ENCODE assay signal across 9 cellular contexts in the genomic region with DNA sequence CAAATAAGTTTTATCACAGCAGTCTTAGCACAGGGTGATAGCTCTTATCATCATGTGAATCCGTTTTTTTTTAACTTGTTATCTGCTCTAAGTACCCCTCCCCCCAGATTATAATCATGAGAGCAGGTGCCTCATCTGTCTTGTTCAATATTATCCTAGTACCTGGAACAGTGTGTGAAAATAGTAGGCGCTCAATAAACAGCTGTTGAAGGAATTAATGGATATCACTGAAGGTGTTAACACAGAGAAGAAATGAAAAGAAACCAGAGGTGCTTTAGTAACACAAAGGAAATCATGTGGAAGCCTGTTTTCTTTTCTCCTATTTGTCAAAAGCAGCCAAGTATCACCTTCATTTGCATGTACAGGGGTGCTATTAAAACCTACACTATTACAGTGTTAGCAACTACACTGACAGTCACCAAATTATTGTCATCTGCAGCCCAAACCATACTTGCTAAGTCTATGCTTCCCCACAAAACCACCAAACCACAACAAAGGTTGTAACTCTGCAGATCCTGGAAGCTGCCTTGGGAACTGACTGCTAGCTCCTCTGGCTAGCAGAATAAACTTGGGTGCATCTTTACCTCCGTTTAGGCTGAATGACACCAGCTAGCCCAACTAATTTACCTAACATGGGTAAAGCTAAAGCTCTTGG. TPM values are rescaled to one million over a fixed set of nuclear protein-coding genes. Genes with fewer than 3 reads are reported as not detected.
A peak's percentile ranks its signal among the peaks of the same experiment; 100 is the strongest.
DNase-seq lines count a peak whose midpoint lies in the region; ATAC-seq and TF ChIP-seq lines count a peak whose summit lies in the region.
"Had no signal": no experiment of that assay in that cellular context is flagged by ENCODE, and none has a peak within 500 bp of the region (broad histone marks: within the 10 kb centered on the region; RNA-seq: fewer than 3 reads in every experiment).

No MANE protein-coding gene starts in this region.

- WGBS in gastroesophageal sphincter (ENCODE audit: low coverage in 1 of 2), 2 donors, result 77 to 100% methylated on average over 1 to 2 of the region's 3 CpGs

- CTCF ChIA-PET in MCF 10A (lab: Yijun Ruan, JAX), result interaction anchor here (0.6 to 1.7 kb wide), 7 partner anchors 27 to 281 kb away, joined by 3 to 5 read pairs (median 4); no protein-coding TSS in a partner anchor

- no peaks in the 10 kb centered on the region for H3K36me3 ChIP-seq in breast epithelium
- peaks cover 10 to 24% of the 10 kb centered on the region in 2 donors for H3K36me3 ChIP-seq in gastroesophageal sphincter

- no peaks in the 10 kb centered on the region for H3K9me3 ChIP-seq in breast epithelium
- H3K9me3 ChIP-seq in T-helper 17 cell (ENCODE audit: control insufficient read depth, low read length, poor library complexity, severe bottlenecking), result no peaks in the 10 kb centered on the region
- H3K9me3 ChIP-seq in gastroesophageal sphincter, result no peaks in the 10 kb centered on the region

- H3K4me3 ChIP-seq in breast epithelium (no peak overlapping the region), gastroesophageal sphincter (no peak overlapping the region)

- H3K4me1 Mint-ChIP-seq in MCF 10A (ENCODE audit: insufficient read depth, unreplicated experiment), result peaks cover 65% of the 10 kb centered on the region
- peaks cover 63% of the 10 kb centered on the region for H3K4me1 Mint-ChIP-seq in T-helper 17 cell
- H3K4me1 Mint-ChIP-seq in central memory CD8-positive, alpha-beta T cell, result peaks cover 73% of the 10 kb centered on the region
- H3K4me1 Mint-ChIP-seq in stimulated activated naive CD8-positive, alpha-beta T cell treated with anti-CD3 and anti-CD28 coated beads, Interleukin-15, amount 100 ng/mL, for 72 hours, result peaks cover 63% of the 10 kb centered on the region

- no TSS peak for BruUV-seq in MCF 10A (replicated peaks; lab: Mats Ljungman, UMichigan)

- H3K27me3 Mint-ChIP-seq in MCF 10A (ENCODE audit: insufficient read depth, unreplicated experiment), result no peaks in the 10 kb centered on the region
- no peaks in the 10 kb centered on the region for H3K27me3 Mint-ChIP-seq in T-helper 17 cell
- no peaks in the 10 kb centered on the region for H3K27me3 Mint-ChIP-seq in central memory CD8-positive, alpha-beta T cell
- H3K27me3 Mint-ChIP-seq in stimulated activated naive CD8-positive, alpha-beta T cell treated with anti-CD3 and anti-CD28 coated beads, Interleukin-15, amount 100 ng/mL, for 72 hours, result no peaks in the 10 kb centered on the region

- TF ChIP-seq POLR2A in breast epithelium (IDR thresholded peaks at IDR 0.05) (no peak), gastroesophageal sphincter (IDR thresholded peaks at IDR 0.05) (no peak)

- H3K9me3 Mint-ChIP-seq in MCF 10A (ENCODE audit: unreplicated experiment), result no peaks in the 10 kb centered on the region
- H3K9me3 Mint-ChIP-seq in central memory CD8-positive, alpha-beta T cell, result no peaks in the 10 kb centered on the region
- no peaks in the 10 kb centered on the region for H3K9me3 Mint-ChIP-seq in stimulated activated naive CD8-positive, alpha-beta T cell treated with anti-CD3 and anti-CD28 coated beads, Interleukin-15, amount 100 ng/mL, for 72 hours

- H3K27me3 ChIP-seq in breast epithelium (no peaks in the 10 kb centered on the region), gastroesophageal sphincter (no peaks in the 10 kb centered on the region)

- no peak overlapping the region for H3K27ac ChIP-seq in breast epithelium
- no peak overlapping the region for H3K27ac ChIP-seq in gastroesophageal sphincter

- TF ChIP-seq EP300 in gastroesophageal sphincter (IDR thresholded peaks at IDR 0.05), result no peak

- ATAC-seq in T-helper 17 cell (peak; percentile 56), gastroesophageal sphincter (no peak), Right ventricle myocardium superior (ENCODE audit: poor library complexity) (no peak), HG03039 (IDR thresholded peaks at IDR 0.05; ENCODE audit: unreplicated experiment) (no peak)
- ATAC-seq in central memory CD8-positive, alpha-beta T cell (replicated peaks; ENCODE audit: extremely low read depth, poor library complexity, severe bottlenecking), result peak; percentile 63
- ATAC-seq in stimulated activated naive CD8-positive, alpha-beta T cell treated with anti-CD3 and anti-CD28 coated beads, Interleukin-15, amount 100 ng/mL, for 72 hours, result peak; percentile 76

- H3K27ac Mint-ChIP-seq in MCF 10A (ENCODE audit: low read depth, unreplicated experiment) (peak overlapping the region; percentile 78), T-helper 17 cell (peak overlapping the region; percentile 96)
- peak overlapping the region; percentile 100 for H3K27ac Mint-ChIP-seq in central memory CD8-positive, alpha-beta T cell (ENCODE audit: low read depth)
- peak overlapping the region in 1 of 2 donors; percentile 87 for H3K27ac Mint-ChIP-seq in stimulated activated naive CD8-positive, alpha-beta T cell treated with anti-CD3 and anti-CD28 coated beads, Interleukin-15, amount 100 ng/mL, for 72 hours

- DNase-seq in MCF 10A (ENCODE audit: unreplicated experiment) (no peak), breast epithelium (ENCODE audit: low spot score in 2 of 2) (no peak), T-helper 17 cell (peak in 2 of 3 donors; percentile 36), Right ventricle myocardium superior (no peak)
- peak in 1 of 2 donors; percentile 64 for DNase-seq in central memory CD8-positive, alpha-beta T cell (ENCODE audit: low spot score in 2 of 2)
- DNase-seq in stimulated activated naive CD8-positive, alpha-beta T cell treated with anti-CD3 and anti-CD28 coated beads, Interleukin-15, amount 100 ng/mL, for 72 hours, result peak; percentile 46 to 60
- DNase-seq: NCI-H526 treated with DMSO at 0.1 percent for 48 hours had no signal

- POLR2A ChIA-PET in MCF 10A (lab: Yijun Ruan, JAX), result interaction anchor here (0.7 to 7.5 kb wide), 9 partner anchors 8 to 284 kb away, joined by 3 to 120 read pairs (median 5); a partner anchor contains a TSS

- no peak for TF ChIP-seq CTCF in MCF 10A (IDR thresholded peaks at IDR 0.05; ENCODE audit: unreplicated experiment)
- no peak for TF ChIP-seq CTCF in breast epithelium (IDR thresholded peaks at IDR 0.05)
- no peak for TF ChIP-seq CTCF in gastroesophageal sphincter (IDR thresholded peaks at IDR 0.05)

- H3K36me3 Mint-ChIP-seq in MCF 10A (ENCODE audit: insufficient read depth, unreplicated experiment), result peaks cover 52% of the 10 kb centered on the region
- H3K36me3 Mint-ChIP-seq in T-helper 17 cell (ENCODE audit: low read depth), result peaks cover 12% of the 10 kb centered on the region
- peaks cover 48% of the 10 kb centered on the region for H3K36me3 Mint-ChIP-seq in central memory CD8-positive, alpha-beta T cell (ENCODE audit: insufficient read depth)

- intact Hi-C loops in MCF 10A (cut with micrococcal nuclease), result loop anchor here (5.0 kb wide), 1 partner anchor 33 kb away; no protein-coding TSS in a partner anchor
- intact Hi-C loops in breast epithelium (cut with DNase I; ENCODE audit: low total_unique reads), result no loop called here
- intact Hi-C loops in Right ventricle myocardium superior (cut with DNase I), result no loop called here

- H3K4me1 ChIP-seq in breast epithelium, result no peaks in the 10 kb centered on the region
- H3K4me1 ChIP-seq in gastroesophageal sphincter, result peaks cover 9 to 52% (median 12%) of the 10 kb centered on the region in 3 donors

- peak overlapping the region; percentile 85 for H3K4me3 Mint-ChIP-seq in MCF 10A (ENCODE audit: unreplicated experiment)
- peak overlapping the region; percentile 80 for H3K4me3 Mint-ChIP-seq in T-helper 17 cell
- peak overlapping the region; percentile 67 for H3K4me3 Mint-ChIP-seq in central memory CD8-positive, alpha-beta T cell
- H3K4me3 Mint-ChIP-seq in stimulated activated naive CD8-positive, alpha-beta T cell treated with anti-CD3 and anti-CD28 coated beads, Interleukin-15, amount 100 ng/mL, for 72 hours, result peak overlapping the region; percentile 49 to 61

RNA-seq across cellular contexts. Expression of a gene that starts 2.9 kb away (rescaled TPM):
- total RNA-seq in MCF 10A (2022), result 73.3 and 83.6 TPM in 2 replicates
- 10 to 100 TPM; 57.4 to 74.2 (median 61.3) TPM for total RNA-seq in breast epithelium
- 10 to 100 TPM; 65.0 to 76.4 TPM for total RNA-seq in T-helper 17 cell
- total RNA-seq in gastroesophageal sphincter, result 10 to 100 TPM; 27.6 to 73.0 (median 34.4) TPM
- total RNA-seq in Right ventricle myocardium superior, result 7.7 TPM

RNA-seq across cellular contexts. Expression of a gene that starts 3.1 kb away (rescaled TPM):
- total RNA-seq in MCF 10A (2022) (10.2 and 12.9 TPM in 2 replicates), breast epithelium (10 to 100 TPM; 10.5 to 11.5 (median 11.5) TPM), T-helper 17 cell (1 to 10 TPM; 5.5 to 6.3 TPM), gastroesophageal sphincter (10 to 100 TPM in 3 of 4 donors, 1 to 10 TPM in 1; 7.9 to 15.6 (median 12.7) TPM), Right ventricle myocardium superior (16.8 TPM)

RNA-seq across cellular contexts. Expression of a gene that starts 50.7 kb away (rescaled TPM):
- total RNA-seq in MCF 10A (2022), result 120 and 124 TPM in 2 replicates
- total RNA-seq in breast epithelium, result 100 to 1,000 TPM in 1 of 3 donors, 10 to 100 TPM in 2; 90.5 to 170 (median 93.4) TPM
- total RNA-seq in T-helper 17 cell, result 10 to 100 TPM; 45.6 to 51.4 TPM
- total RNA-seq in gastroesophageal sphincter, result 100 to 1,000 TPM; 115 to 227 (median 183) TPM
- 32.1 TPM for total RNA-seq in Right ventricle myocardium superior

RNA-seq across cellular contexts. Expression of a gene that starts 50.8 kb away (rescaled TPM):
- total RNA-seq in MCF 10A (2022) (31.6 and 35.0 TPM in 2 replicates), breast epithelium (10 to 100 TPM; 15.1 to 19.9 (median 17.9) TPM), T-helper 17 cell (1 to 10 TPM; 2.7 to 3.6 TPM), gastroesophageal sphincter (10 to 100 TPM; 14.5 to 32.9 (median 25.7) TPM), Right ventricle myocardium superior (35.9 TPM)

Comparison
In these comparisons a context has a peak if more than half of its experiments do, and no peak if none do; other contexts are left out.
1. DNase-seq: peak in T-helper 17 cell (2 of 3) and stimulated activated naive CD8-positive, alpha-beta T cell treated with anti-CD3 and anti-CD28 coated beads, Interleukin-15, amount 100 ng/mL, for 72 hours (2 of 2); none in MCF 10A (single experiment), breast epithelium (0 of 2) and Right ventricle myocardium superior (single experiment).
2. ATAC-seq: peak in T-helper 17 cell (single experiment), central memory CD8-positive, alpha-beta T cell (single experiment) and stimulated activated naive CD8-positive, alpha-beta T cell treated with anti-CD3 and anti-CD28 coated beads, Interleukin-15, amount 100 ng/mL, for 72 hours (single experiment); none in gastroesophageal sphincter (single experiment), Right ventricle myocardium superior (single experiment) and HG03039 (single experiment).
3. Peak in every context shown above with its lines, with median percentiles within 50 percentile points of each other: H3K4me3 Mint-ChIP-seq.